In the genomic region with DNA sequence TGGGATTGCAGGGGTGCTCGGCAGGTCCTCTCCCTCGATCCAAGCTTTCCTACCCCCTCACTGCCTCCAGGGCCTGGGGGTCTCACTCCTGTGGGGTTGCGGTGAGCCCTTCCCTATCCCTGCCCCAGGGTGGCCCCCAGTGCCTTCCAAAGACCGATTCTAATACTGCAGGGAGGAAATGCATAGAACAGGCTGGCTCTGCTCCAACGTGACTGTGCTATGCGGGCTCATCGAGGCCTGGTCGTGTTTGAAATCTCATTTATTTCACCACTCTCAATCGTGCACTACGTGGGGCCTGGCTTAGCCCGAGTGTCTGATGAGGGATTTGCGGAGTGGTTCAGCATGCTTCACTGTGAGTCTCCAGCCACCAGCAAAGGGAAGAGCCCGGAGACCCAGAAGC, we compare ENCODE assay signal across 27 cellular contexts.
"Had no signal": no experiment of that assay in that cellular context is flagged by ENCODE, and none has a peak within 500 bp of the region (broad histone marks: within the 10 kb centered on the region; RNA-seq: fewer than 3 reads in every experiment).

No MANE protein-coding gene starts in this region.

- H3K9me3 Mint-ChIP-seq: activated T-cell treated with anti-CD3 and anti-CD28 coated beads, Interleukin-2, amount 50 U/mL, for 24 hours; central memory CD8-positive, alpha-beta T cell; dendritic cell treated with granulocyte-macrophage colony-stimulating factor and Interleukin-4, amounts not matched to agents 40 ng/mL and 50 ng/mL, for 4 days had no signal

- H3K27ac Mint-ChIP-seq: activated CD4-positive, alpha-beta memory T cell treated with anti-CD3 and anti-CD28 coated beads, Interleukin-2, amount 10 ng/mL, durations not matched to agents 7 days and 5 days; activated CD4-positive, alpha-beta T cell treated with anti-CD3 and anti-CD28 coated beads, Interleukin-2, amount 10 ng/mL, durations not matched to agents 7 days and 5 days; activated naive CD4-positive, alpha-beta T cell treated with anti-CD3 and anti-CD28 coated beads, Interleukin-2, amount 10 ng/mL, durations not matched to agents 7 days and 5 days; activated naive CD4-positive, alpha-beta T cell treated with anti-CD3 and anti-CD28 coated beads, Interleukin-2, amount 50 U/mL, for 72 hours; activated naive CD8-positive, alpha-beta T cell treated with anti-CD3 and anti-CD28 coated beads, Interleukin-2, amount 10 ng/mL, durations not matched to agents 7 days and 5 days; activated T-cell treated with anti-CD3 and anti-CD28 coated beads, Interleukin-2, amount 50 U/mL, for 24 hours; activated T-cell treated with anti-CD3 and anti-CD28 coated beads, Interleukin-2, amount 50 U/mL, for 72 hours; dendritic cell treated with granulocyte-macrophage colony-stimulating factor and Interleukin-4, amounts not matched to agents 40 ng/mL and 50 ng/mL, for 4 days; effector memory CD8-positive, alpha-beta T cell; T-helper 17 cell; T-helper 2 cell treated with Interferon-gamma antibody and Interleukin-4, amounts not matched to agents 5 μg/mL and 100 μg/mL, for 36 hours had no signal

- DNase-seq: activated CD4-positive, alpha-beta memory T cell treated with anti-CD3 and anti-CD28 coated beads, Interleukin-2, amount 10 ng/mL, durations not matched to agents 7 days and 5 days; activated CD4-positive, alpha-beta T cell treated with anti-CD3 and anti-CD28 coated beads for 1 hour; activated CD4-positive, alpha-beta T cell treated with anti-CD3 and anti-CD28 coated beads for 4 hours; activated CD4-positive, alpha-beta T cell treated with anti-CD3 and anti-CD28 coated beads, Interleukin-2, amount 10 ng/mL, durations not matched to agents 7 days and 5 days; activated CD4-positive, alpha-beta T cell treated with anti-CD3 and anti-CD28 coated beads, Interleukin-2, amount 50 U/mL, for 4 hours; activated CD8-positive, alpha-beta memory T cell treated with anti-CD3 and anti-CD28 coated beads, Interleukin-2, amount 50 U/mL, for 48 hours; activated gamma-delta T cell; activated naive CD4-positive, alpha-beta T cell; activated naive CD4-positive, alpha-beta T cell treated with anti-CD3 and anti-CD28 coated beads, Interleukin-2, amount 10 ng/mL, durations not matched to agents 7 days and 5 days; activated naive CD8-positive, alpha-beta T cell treated with anti-CD3 and anti-CD28 coated beads, Interleukin-2, amount 10 ng/mL, durations not matched to agents 7 days and 5 days; activated T-cell treated with anti-CD3 and anti-CD28 coated beads for 4 hours; activated T-cell treated with anti-CD3 and anti-CD28 coated beads, Interleukin-2, amount 50 U/mL, for 24 hours; activated T-cell treated with anti-CD3 and anti-CD28 coated beads, Interleukin-2, amount 50 U/mL, for 72 hours; brain microvascular endothelial cell; effector CD4-positive, alpha-beta T cell; effector memory CD8-positive, alpha-beta T cell; erythroblast; foreskin keratinocyte; gastrocnemius medialis; glutamatergic neuron; T-helper 1 cell; T-helper 17 cell; T1000 had no signal

- H3K4me1 Mint-ChIP-seq: activated CD4-positive, alpha-beta memory T cell treated with anti-CD3 and anti-CD28 coated beads, Interleukin-2, amount 10 ng/mL, durations not matched to agents 7 days and 5 days; activated CD4-positive, alpha-beta T cell treated with anti-CD3 and anti-CD28 coated beads, Interleukin-2, amount 10 ng/mL, durations not matched to agents 7 days and 5 days; activated naive CD4-positive, alpha-beta T cell treated with anti-CD3 and anti-CD28 coated beads, Interleukin-2, amount 10 ng/mL, durations not matched to agents 7 days and 5 days; activated naive CD8-positive, alpha-beta T cell treated with anti-CD3 and anti-CD28 coated beads, Interleukin-2, amount 10 ng/mL, durations not matched to agents 7 days and 5 days; central memory CD8-positive, alpha-beta T cell; T-helper 17 cell had no signal

- H3K27me3 Mint-ChIP-seq: activated CD4-positive, alpha-beta memory T cell treated with anti-CD3 and anti-CD28 coated beads, Interleukin-2, amount 10 ng/mL, durations not matched to agents 7 days and 5 days; activated CD4-positive, alpha-beta T cell treated with anti-CD3 and anti-CD28 coated beads, Interleukin-2, amount 10 ng/mL, durations not matched to agents 7 days and 5 days; activated naive CD4-positive, alpha-beta T cell treated with anti-CD3 and anti-CD28 coated beads, Interleukin-2, amount 10 ng/mL, durations not matched to agents 7 days and 5 days; activated naive CD8-positive, alpha-beta T cell treated with anti-CD3 and anti-CD28 coated beads, Interleukin-2, amount 10 ng/mL, durations not matched to agents 7 days and 5 days; activated T-cell treated with anti-CD3 and anti-CD28 coated beads, Interleukin-2, amount 50 U/mL, for 24 hours; dendritic cell treated with granulocyte-macrophage colony-stimulating factor and Interleukin-4, amounts not matched to agents 40 ng/mL and 50 ng/mL, for 4 days; T-helper 17 cell had no signal

- ATAC-seq: activated naive CD4-positive, alpha-beta T cell treated with anti-CD3 and anti-CD28 coated beads, Interleukin-2, amount 50 U/mL, for 72 hours; activated T-cell treated with anti-CD3 and anti-CD28 coated beads, Interleukin-2, amount 50 U/mL, for 72 hours; effector memory CD8-positive, alpha-beta T cell; foreskin keratinocyte; gastrocnemius medialis; T-helper 17 cell had no signal

- H3K36me3 Mint-ChIP-seq: activated naive CD4-positive, alpha-beta T cell treated with anti-CD3 and anti-CD28 coated beads, Interleukin-2, amount 10 ng/mL, durations not matched to agents 7 days and 5 days; activated naive CD4-positive, alpha-beta T cell treated with anti-CD3 and anti-CD28 coated beads, Interleukin-2, amount 50 U/mL, for 72 hours; activated naive CD8-positive, alpha-beta T cell treated with anti-CD3 and anti-CD28 coated beads, Interleukin-2, amount 10 ng/mL, durations not matched to agents 7 days and 5 days had no signal

- H3K4me3 Mint-ChIP-seq: activated CD4-positive, alpha-beta memory T cell treated with anti-CD3 and anti-CD28 coated beads, Interleukin-2, amount 10 ng/mL, durations not matched to agents 7 days and 5 days; activated CD4-positive, alpha-beta T cell treated with anti-CD3 and anti-CD28 coated beads, Interleukin-2, amount 10 ng/mL, durations not matched to agents 7 days and 5 days; activated naive CD4-positive, alpha-beta T cell treated with anti-CD3 and anti-CD28 coated beads, Interleukin-2, amount 10 ng/mL, durations not matched to agents 7 days and 5 days; activated naive CD8-positive, alpha-beta T cell treated with anti-CD3 and anti-CD28 coated beads, Interleukin-2, amount 10 ng/mL, durations not matched to agents 7 days and 5 days; activated T-cell treated with anti-CD3 and anti-CD28 coated beads, Interleukin-2, amount 50 U/mL, for 24 hours; activated T-cell treated with anti-CD3 and anti-CD28 coated beads, Interleukin-2, amount 50 U/mL, for 72 hours; central memory CD8-positive, alpha-beta T cell; dendritic cell treated with granulocyte-macrophage colony-stimulating factor and Interleukin-4, amounts not matched to agents 40 ng/mL and 50 ng/mL, for 4 days; effector memory CD8-positive, alpha-beta T cell; T-helper 17 cell; T-helper 2 cell treated with Interferon-gamma antibody and Interleukin-4, amounts not matched to agents 5 μg/mL and 100 μg/mL, for 36 hours had no signal
